ENCODE assay signal across 11 cellular contexts in the genomic region with DNA sequence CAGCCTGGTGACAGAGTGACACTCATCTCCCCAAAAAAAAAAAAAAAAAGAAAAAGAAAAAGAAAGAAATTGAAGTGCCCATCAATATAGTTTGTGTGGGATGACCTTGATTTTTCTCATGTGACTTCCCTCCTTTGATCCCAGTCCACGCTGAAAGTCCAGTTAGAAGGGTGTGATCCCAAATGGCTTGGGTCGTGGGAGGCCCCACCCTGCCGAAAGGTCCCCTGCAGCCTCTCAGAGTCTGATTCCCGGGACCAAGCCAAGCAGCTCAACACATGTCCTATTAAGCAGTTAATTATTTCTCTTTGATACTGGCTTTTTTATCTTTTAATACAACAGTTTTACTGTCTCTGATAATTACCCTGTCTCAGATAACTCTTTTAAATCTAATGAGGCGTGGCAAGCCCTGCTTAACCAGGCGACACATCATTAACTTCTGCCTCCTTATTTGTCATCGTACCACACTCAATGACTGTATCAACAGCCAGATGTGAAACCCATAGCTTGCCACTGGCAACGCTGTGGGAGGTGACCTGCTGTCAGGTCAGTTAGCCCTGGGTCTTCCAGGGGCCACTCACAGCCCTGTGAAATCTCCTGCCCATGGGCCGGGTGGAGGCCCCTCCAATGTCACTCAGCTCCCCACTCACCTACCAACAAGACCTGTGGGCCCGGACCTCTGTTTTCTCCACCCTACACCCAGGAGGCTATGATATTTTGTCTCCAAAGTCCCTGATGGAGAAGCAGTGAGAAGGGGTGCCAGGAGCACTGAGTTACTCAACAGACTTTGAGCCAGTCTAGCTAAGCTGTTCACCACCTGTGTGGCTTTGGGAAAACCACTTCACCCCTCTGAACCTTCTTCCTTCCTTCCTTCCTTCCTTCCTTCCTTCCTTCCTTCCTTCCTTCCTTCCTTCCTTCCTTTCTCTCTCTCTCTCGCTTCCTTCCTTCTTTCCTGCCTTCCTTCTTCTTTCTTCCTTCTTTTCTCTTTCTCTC.
DNase-seq lines count a peak whose midpoint lies in the region; ATAC-seq, FAIRE-seq and TF ChIP-seq lines count a peak whose summit lies in the region.
"Had no signal": no experiment of that assay in that cellular context is flagged by ENCODE, and none has a peak within 500 bp of the region (broad histone marks: within the 10 kb centered on the region; RNA-seq: fewer than 3 reads in every experiment).

No MANE protein-coding gene starts in this region.

- H3K36me3 ChIP-seq in endodermal cell (ENCODE audit: control insufficient read depth, insufficient read depth, low read length) (no peaks in the 10 kb centered on the region), tibial nerve (no peaks in the 10 kb centered on the region), small intestine (ENCODE audit: control insufficient read depth in 2 of 2, insufficient read depth in 2 of 2, low read length in 2 of 2) (no peaks in the 10 kb centered on the region)

- TF ChIP-seq CTCF in GM20000 (IDR thresholded peaks at IDR 0.05; ENCODE audit: extremely low read depth, missing control alignments) (no peak), endodermal cell (conservative IDR thresholded peaks at IDR 0.05) (no peak), tibial nerve (IDR thresholded peaks at IDR 0.05) (no peak)

- no peak for TF ChIP-seq POLR2A in tibial nerve (IDR thresholded peaks at IDR 0.05)

- peaks cover 21% of the 10 kb centered on the region for H3K27me3 Mint-ChIP-seq in endodermal cell (ENCODE audit: insufficient read depth)

- no peak overlapping the region for H3K4me3 Mint-ChIP-seq in endodermal cell

- no peak for FAIRE-seq in small intestine (lab: Jason Lieb, UNC)

- H3K27ac ChIP-seq in endodermal cell (ENCODE audit: low read depth, low read length) (no peak overlapping the region), tibial nerve (no peak overlapping the region), small intestine (ENCODE audit: low read depth in 1 of 2, low read length in 1 of 2) (no peak overlapping the region)

- H3K4me1 ChIP-seq in endodermal cell (ENCODE audit: control insufficient read depth, insufficient read depth, low read length) (no peaks in the 10 kb centered on the region), tibial nerve (no peaks in the 10 kb centered on the region), small intestine (ENCODE audit: control insufficient read depth in 2 of 2, insufficient read depth in 1 of 2, low read depth in 1 of 2, low read length in 1 of 2) (no peaks in the 10 kb centered on the region)

- ATAC-seq in GM18508 (IDR thresholded peaks at IDR 0.05; ENCODE audit: insufficient read depth, unreplicated experiment) (peak; percentile 78), HG03135 (IDR thresholded peaks at IDR 0.05; ENCODE audit: unreplicated experiment) (peak; percentile 83)

- H3K36me3 Mint-ChIP-seq in endodermal cell (ENCODE audit: low read depth): no peaks in the 10 kb centered on the region

- H3K9me3 Mint-ChIP-seq in endodermal cell: peaks cover 1% of the 10 kb centered on the region

- DNase-seq in GM20000 (ENCODE audit: low spot score): peak; percentile 42
- peak; percentile 29 for DNase-seq in endodermal cell
- no peak for DNase-seq in stimulated activated CD4-positive, alpha-beta T cell treated with anti-CD3 and anti-CD28 coated beads, Interleukin-4, amount 100 ng/mL, for 24 hours
- no peak for DNase-seq in tibial nerve (ENCODE audit: low spot score in 2 of 2)
- no peak for DNase-seq in small intestine
- DNase-seq in AML-193 (lab: John Stamatoyannopoulos, UW): no peak
- DNase-seq: cerebellar nuclear complex, DND-41, NCI-H2107 had no signal

- no peak for TF ChIP-seq EP300 in tibial nerve (IDR thresholded peaks at IDR 0.05)

- no peak overlapping the region for H3K9ac ChIP-seq in endodermal cell (ENCODE audit: extremely low read depth, low read length, poor library complexity, severe bottlenecking)

- H3K4me1 Mint-ChIP-seq in endodermal cell: peaks cover 8% of the 10 kb centered on the region

- WGBS in endodermal cell (ENCODE audit: insufficient coverage in 1 of 2, insufficient read length in 1 of 2), 2 experiments: 87 to 91% methylated on average over 5 to 11 of the region's 11 CpGs
- 57% methylated on average over 11 of the region's 11 CpGs for WGBS in tibial nerve, 2 donors
- 30 to 60% (median 44%) methylated on average over 11 of the region's 11 CpGs for WGBS in small intestine, 3 donors

- no peak overlapping the region for H3K4me3 ChIP-seq in endodermal cell (ENCODE audit: low read length)
- H3K4me3 ChIP-seq in tibial nerve: no peak overlapping the region
- H3K4me3 ChIP-seq in small intestine (ENCODE audit: low read depth in 1 of 2, low read length in 2 of 2): no peak overlapping the region

- H3K9me3 ChIP-seq in endodermal cell (ENCODE audit: control insufficient read depth, low read length) (no peaks in the 10 kb centered on the region), tibial nerve (no peaks in the 10 kb centered on the region), small intestine (ENCODE audit: control insufficient read depth, low read depth) (no peaks in the 10 kb centered on the region)

- H3K27me3 ChIP-seq in endodermal cell (ENCODE audit: control insufficient read depth, insufficient read depth, low read length, poor library complexity, severe bottlenecking): peaks cover 26% of the 10 kb centered on the region
- H3K27me3 ChIP-seq in tibial nerve: peaks cover 0 to 13% of the 10 kb centered on the region in 2 donors
- no peaks in the 10 kb centered on the region for H3K27me3 ChIP-seq in small intestine (ENCODE audit: control insufficient read depth in 2 of 2, insufficient read depth in 2 of 2, low read length in 2 of 2)

- H3K27ac Mint-ChIP-seq in endodermal cell: no peak overlapping the region

Comparison
In these comparisons a context has a peak if more than half of its experiments do, and no peak if none do; other contexts are left out.
1. DNase-seq: peak in GM20000 (single experiment) and endodermal cell (single experiment); none in stimulated activated CD4-positive, alpha-beta T cell treated with anti-CD3 and anti-CD28 coated beads, Interleukin-4, amount 100 ng/mL, for 24 hours (single experiment), tibial nerve (0 of 2), small intestine (single experiment) and AML-193 (0 of 2).